ENCODE assay signal across 1 cellular context in genomic region chr10:70435241-70436085, GRCh38.
TF ChIP-seq lines count a peak whose summit lies in the region.

No MANE protein-coding gene starts in this region.

TF ChIP-seq in H1, 55 proteins besides CTCF, POLR2A, EP300 and RAD21 (continued from another document):
- TF ChIP-seq TAF7 (optimal IDR thresholded peaks at IDR 0.05; ENCODE audit: borderline replicate concordance, low read depth, low read length) (no peak), ATF3 (IDR thresholded peaks at IDR 0.05; ENCODE audit: insufficient read depth, low read depth, low read length) (no peak), POU5F1 (IDR thresholded peaks at IDR 0.05; ENCODE audit: low read depth, low read length) (no peak)
TF ChIP-seq in H1: peak in this region for 0.
